16 cellular contexts compared by ENCODE assay signal in the genomic region with DNA sequence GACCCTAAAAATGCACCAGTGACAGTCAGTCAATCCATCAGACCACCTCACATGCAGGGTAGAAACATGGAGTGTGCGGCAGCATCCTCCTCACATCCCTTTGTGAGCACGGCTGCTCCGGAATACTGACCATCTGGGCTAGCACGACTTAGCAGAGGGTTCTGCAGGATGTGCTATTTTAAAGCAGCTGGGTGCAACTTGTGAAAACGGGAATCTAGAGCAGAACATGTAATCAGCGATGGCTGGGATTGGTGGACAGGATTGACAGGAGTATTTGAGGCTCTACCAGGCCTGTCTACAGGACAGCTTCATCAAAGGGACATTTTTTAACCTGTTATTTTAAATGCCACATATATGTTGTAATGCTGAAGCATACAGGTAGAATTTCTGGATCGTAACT. TPM values are rescaled to one million over a fixed set of nuclear protein-coding genes. Genes with fewer than 3 reads are reported as not detected.
DNase-seq lines count a peak whose midpoint lies in the region; ATAC-seq, FAIRE-seq and TF ChIP-seq lines count a peak whose summit lies in the region.
"Had no signal": no experiment of that assay in that cellular context is flagged by ENCODE, and none has a peak within 500 bp of the region (broad histone marks: within the 10 kb centered on the region; RNA-seq: fewer than 3 reads in every experiment).

No MANE protein-coding gene starts in this region.

- no peaks in the 10 kb centered on the region for H4K20me1 ChIP-seq in IMR-90 (ENCODE audit: insufficient read depth, low read length)

- CTCF ChIA-PET in IMR-90 (lab: Yijun Ruan, JAX): no interaction called here

- no peaks in the 10 kb centered on the region for H3K9me3 Mint-ChIP-seq in activated naive CD8-positive, alpha-beta T cell (ENCODE audit: low read depth)
- no peaks in the 10 kb centered on the region for H3K9me3 Mint-ChIP-seq in activated naive CD8-positive, alpha-beta T cell treated with anti-CD3 and anti-CD28 coated beads, Interleukin-2, amount 50 U/mL, for 24 hours
- no peaks in the 10 kb centered on the region for H3K9me3 Mint-ChIP-seq in nephron progenitor cell

- H2BK15ac ChIP-seq in IMR-90 (ENCODE audit: low read depth, low read length): no peak overlapping the region

- no peak overlapping the region for H2BK5ac ChIP-seq in IMR-90 (ENCODE audit: low read depth, low read length, poor library complexity, severe bottlenecking)

- H3K27ac ChIP-seq in IMR-90 (ENCODE audit: insufficient read depth, low read length) (no peak overlapping the region), cingulate gyrus (ENCODE audit: low read depth, low read length) (peak overlapping the region; percentile 23)
- H3K27ac ChIP-seq: Peyer's patch had no signal

- H3K4ac ChIP-seq in IMR-90 (ENCODE audit: low read depth, low read length): no peak overlapping the region

- TF ChIP-seq CTCF in IMR-90 (conservative IDR thresholded peaks at IDR 0.05; ENCODE audit: low read depth, low read length): no peak
- TF ChIP-seq CTCF in nephron progenitor cell (IDR thresholded peaks at IDR 0.05): no peak

- H3K9ac ChIP-seq in IMR-90 (ENCODE audit: low read depth, low read length): no peak overlapping the region

- H3K18ac ChIP-seq in IMR-90 (ENCODE audit: low read depth, low read length): no peak overlapping the region

- no peaks in the 10 kb centered on the region for H3K27me3 Mint-ChIP-seq in activated naive CD8-positive, alpha-beta T cell
- H3K27me3 Mint-ChIP-seq in activated naive CD8-positive, alpha-beta T cell treated with anti-CD3 and anti-CD28 coated beads, Interleukin-2, amount 50 U/mL, for 24 hours: no peaks in the 10 kb centered on the region
- H3K27me3 Mint-ChIP-seq in nephron progenitor cell (ENCODE audit: low read depth, poor library complexity): no peaks in the 10 kb centered on the region

- H3K4me2 ChIP-seq in IMR-90 (ENCODE audit: low read depth, low read length): no peak overlapping the region

- H3K36me3 Mint-ChIP-seq in activated naive CD8-positive, alpha-beta T cell: no peaks in the 10 kb centered on the region
- H3K36me3 Mint-ChIP-seq in activated naive CD8-positive, alpha-beta T cell treated with anti-CD3 and anti-CD28 coated beads, Interleukin-2, amount 50 U/mL, for 24 hours (ENCODE audit: low read depth): peaks cover 10% of the 10 kb centered on the region
- peaks cover 13% of the 10 kb centered on the region for H3K36me3 Mint-ChIP-seq in nephron progenitor cell (ENCODE audit: low read depth)

- POLR2A ChIA-PET in IMR-90 (lab: Charles Lee; ENCODE audit: unreplicated experiment): interaction anchor here (0.7 kb wide), 1 partner anchor 71 kb away, joined by 3 read pairs; no protein-coding TSS in a partner anchor

- no peaks in the 10 kb centered on the region for H3K4me1 ChIP-seq in IMR-90 (ENCODE audit: control insufficient read depth, insufficient read depth, low read length)
- H3K4me1 ChIP-seq: Caco-2, Peyer's patch had no signal

- no peak overlapping the region for H2BK20ac ChIP-seq in IMR-90 (ENCODE audit: low read depth, low read length)

- H3K27me3 ChIP-seq in IMR-90 (ENCODE audit: control insufficient read depth, insufficient read depth, low read length): no peaks in the 10 kb centered on the region
- H3K27me3 ChIP-seq: Peyer's patch had no signal

- peaks cover 3% of the 10 kb centered on the region; the same call in 1 of the 2 replicates for H3K36me3 ChIP-seq in IMR-90 (ENCODE audit: control insufficient read depth, insufficient read depth, low read length)

- peaks cover 9 to 14% of the 10 kb centered on the region in 2 experiments for H3K79me1 ChIP-seq in IMR-90 (ENCODE audit: low read depth in 1 of 2, low read length in 2 of 2)

- H3K9me1 ChIP-seq in IMR-90 (ENCODE audit: insufficient read depth, low read length): peaks cover 3% of the 10 kb centered on the region; the same call in 1 of the 2 replicates

- no peak for FAIRE-seq in frontal cortex (lab: Jason Lieb, UNC)
- FAIRE-seq: A204.1 had no signal

- 0 out of 2 replicates have a peak overlapping the region, but pooled peaks have one; percentile 20 for H3K14ac ChIP-seq in IMR-90 (replicated peaks; ENCODE audit: low read depth, low read length)

- H3K4me3 Mint-ChIP-seq in activated naive CD8-positive, alpha-beta T cell: no peak overlapping the region
- no peak overlapping the region for H3K4me3 Mint-ChIP-seq in activated naive CD8-positive, alpha-beta T cell treated with anti-CD3 and anti-CD28 coated beads, Interleukin-2, amount 50 U/mL, for 24 hours
- H3K4me3 Mint-ChIP-seq in nephron progenitor cell: no peak overlapping the region
- H3K4me3 Mint-ChIP-seq: CD14-positive monocyte had no signal

- no peak for TF ChIP-seq RAD21 in IMR-90 (IDR thresholded peaks at IDR 0.05; ENCODE audit: low read length)

- H3K56ac ChIP-seq in IMR-90 (ENCODE audit: extremely low read depth, insufficient read depth, low read length): no peak overlapping the region

- no peak overlapping the region for H2AK9ac ChIP-seq in IMR-90 (replicated peaks; ENCODE audit: low read depth, low read length, poor library complexity)

- in situ Hi-C loops in IMR-90 (cut with MboI; ENCODE audit: low sequenced_read_pairs): no loop called here

- dilution Hi-C loops in IMR-90 (cut with HindIII; ENCODE audit: low sequenced_read_pairs, unreplicated experiment): no loop called here

- BruUV-seq in IMR-90 (replicated peaks; lab: Mats Ljungman, UMichigan): no TSS peak

- no peak overlapping the region for H2AFZ ChIP-seq in IMR-90 (replicated peaks; ENCODE audit: low read length, poor library complexity)

- no peak overlapping the region for H2AK5ac ChIP-seq in IMR-90 (ENCODE audit: low read depth, low read length)

- H4K91ac ChIP-seq in IMR-90 (ENCODE audit: insufficient read depth, low read depth, low read length): no peak overlapping the region

- H4K8ac ChIP-seq in IMR-90 (ENCODE audit: low read depth in 2 of 2, low read length in 2 of 2): no peak overlapping the region

- H3K4me3 ChIP-seq in IMR-90 (ENCODE audit: insufficient read depth, low read depth, low read length): no peak overlapping the region
- H3K4me3 ChIP-seq: Peyer's patch had no signal

- no peak overlapping the region for H4K5ac ChIP-seq in IMR-90 (ENCODE audit: low read depth, low read length)

- H2BK120ac ChIP-seq in IMR-90 (ENCODE audit: low read depth, low read length): no peak overlapping the region

- H3K27ac Mint-ChIP-seq in activated naive CD8-positive, alpha-beta T cell: peak overlapping the region; percentile 13
- no peak overlapping the region for H3K27ac Mint-ChIP-seq in activated naive CD8-positive, alpha-beta T cell treated with anti-CD3 and anti-CD28 coated beads, Interleukin-2, amount 50 U/mL, for 24 hours
- H3K27ac Mint-ChIP-seq in nephron progenitor cell: peak overlapping the region; percentile 93

- H3K9me3 ChIP-seq in IMR-90 (ENCODE audit: control insufficient read depth, insufficient read depth, low read length): no peaks in the 10 kb centered on the region
- H3K9me3 ChIP-seq: Caco-2, Peyer's patch had no signal

- no peak for ATAC-seq in activated naive CD8-positive, alpha-beta T cell treated with anti-CD3 and anti-CD28 coated beads, Interleukin-2, amount 50 U/mL, for 24 hours
- no peak for ATAC-seq in IMR-90 (ENCODE audit: low read depth)
- ATAC-seq: HCT116 had no signal

- intact Hi-C loops in IMR-90 (cut with micrococcal nuclease): no loop called here

- H3K4me1 Mint-ChIP-seq in activated naive CD8-positive, alpha-beta T cell (ENCODE audit: low read depth): no peaks in the 10 kb centered on the region
- no peaks in the 10 kb centered on the region for H3K4me1 Mint-ChIP-seq in activated naive CD8-positive, alpha-beta T cell treated with anti-CD3 and anti-CD28 coated beads, Interleukin-2, amount 50 U/mL, for 24 hours
- no peaks in the 10 kb centered on the region for H3K4me1 Mint-ChIP-seq in nephron progenitor cell
- H3K4me1 Mint-ChIP-seq: CD14-positive monocyte had no signal

- 95% methylated on average over 4 of the region's 7 CpGs; no CpG with 5 or more reads in 1 of the 2 experiments for WGBS in IMR-90 (ENCODE audit: extremely low coverage in 2 of 2, insufficient read length in 1 of 2), 2 experiments

- no peak for DNase-seq in activated naive CD8-positive, alpha-beta T cell treated with anti-CD3 and anti-CD28 coated beads, Interleukin-2, amount 50 U/mL, for 24 hours
- DNase-seq in IMR-90: no peak
- DNase-seq in nephron progenitor cell: no peak
- no peak for DNase-seq in activated CD4-positive, alpha-beta T cell treated with anti-CD3 and anti-CD28 coated beads for 48 hours
- no peak for DNase-seq in NCI-H1694 (lab: John Stamatoyannopoulos, UW)
- no peak for DNase-seq in frontal cortex (ENCODE audit: low spot score in 2 of 2)
- DNase-seq: Caco-2, GDM1, NCI-H1048, Peyer's patch, SHP77 treated with DMSO at 0.1 percent for 48 hours had no signal

- TF ChIP-seq POLR2A in IMR-90 (IDR thresholded peaks at IDR 0.05; ENCODE audit: low read depth, low read length): no peak

- H3K23ac ChIP-seq in IMR-90 (ENCODE audit: low read depth, low read length): no peak overlapping the region

TF ChIP-seq in IMR-90, 13 proteins besides CTCF, POLR2A, EP300 and RAD21 (continues in another document):
- TF ChIP-seq MAZ (IDR thresholded peaks at IDR 0.05; ENCODE audit: borderline replicate concordance, low read depth, low read length) (no peak), NFE2L2 (IDR thresholded peaks at IDR 0.05; ENCODE audit: low read depth, low read length) (no peak), CEBPB (IDR thresholded peaks at IDR 0.05; ENCODE audit: low read depth, low read length) (no peak), FOS (IDR thresholded peaks at IDR 0.05; ENCODE audit: low read depth, low read length) (no peak), RCOR1 (IDR thresholded peaks at IDR 0.05; ENCODE audit: insufficient replicate concordance, low read length) (no peak), MXI1 (IDR thresholded peaks at IDR 0.05; ENCODE audit: borderline replicate concordance, low read depth, low read length) (no peak), USF2 (IDR thresholded peaks at IDR 0.05; ENCODE audit: low read depth, low read length) (no peak), SMC3 (IDR thresholded peaks at IDR 0.05; ENCODE audit: low read depth, low read length) (no peak)

RNA-seq across cellular contexts. Expression of gene PLEKHM2, which starts 16.8 kb away (rescaled TPM):
- 23.1 and 24.7 TPM in 2 replicates for total RNA-seq in IMR-90 (2012; rRNA removed)
- 48.0 and 51.2 TPM in 2 replicates for polyA plus RNA-seq in IMR-90 (2012; rRNA removed)
- 36.8 and 54.1 TPM in 2 replicates for polyA plus RNA-seq in IMR-90 (2012; cell fraction: cytosol; rRNA removed)
- 90.9 and 180 TPM in 2 replicates for polyA plus RNA-seq in IMR-90 (2012; cell fraction: nucleus; rRNA removed; ENCODE audit: low replicate concordance)
- 32.6 TPM for total RNA-seq in frontal cortex

RNA-seq across cellular contexts. Expression of gene DDI2, which starts 50.1 kb away (rescaled TPM):
- total RNA-seq in IMR-90 (2012; rRNA removed) (8.6 and 13.4 TPM in 2 replicates), frontal cortex (11.8 TPM)
- polyA plus RNA-seq in IMR-90 (2012; rRNA removed): 3.8 and 6.0 TPM in 2 replicates
- polyA plus RNA-seq in IMR-90 (2012; cell fraction: cytosol; rRNA removed): 3.1 and 5.7 TPM in 2 replicates
- polyA plus RNA-seq in IMR-90 (2012; cell fraction: nucleus; rRNA removed; ENCODE audit: low replicate concordance): 4.3 and 7.0 TPM in 2 replicates
